Comparison of ENCODE assay signal across 16 cellular contexts in genomic region chr2:190927257-190927656, GRCh38. TPM values are rescaled to one million over a fixed set of nuclear protein-coding genes. Genes with fewer than 3 reads are reported as not detected.
DNase-seq lines count a peak whose midpoint lies in the region; ATAC-seq and TF ChIP-seq lines count a peak whose summit lies in the region.
"Had no signal": no experiment of that assay in that cellular context is flagged by ENCODE, and none has a peak within 500 bp of the region (broad histone marks: within the 10 kb centered on the region; RNA-seq: fewer than 3 reads in every experiment).

No MANE protein-coding gene starts in this region.

- no peaks in the 10 kb centered on the region for H3K9me3 ChIP-seq in left lung
- H3K9me3 ChIP-seq: vagina had no signal

- peaks cover 11% of the 10 kb centered on the region for H3K79me2 ChIP-seq in ACC112 (ENCODE audit: control insufficient read depth, insufficient read depth, low read length, unreplicated experiment)

- DNase-seq in M059J (ENCODE audit: low read depth) (peak; percentile 36), coronary artery (ENCODE audit: low spot score) (no peak), left lung (no peak), ureter (ENCODE audit: low spot score) (no peak), C1 segment of cervical spinal cord (lab: John Stamatoyannopoulos, UW) (no peak), NCI-H1436 (lab: John Stamatoyannopoulos, UW) (no peak)
- DNase-seq: DMS153, glutamatergic neuron, NCI-H1694 treated with DMSO at 0.1 percent for 48 hours, NCI-H526 treated with DMSO at 0.1 percent for 48 hours had no signal

- intact Hi-C loops in left lung (cut with DNase I) = no loop called here

- TF ChIP-seq CTCF in coronary artery (IDR thresholded peaks at IDR 0.05) (no peak), left lung (IDR thresholded peaks at IDR 0.05) (no peak)

- H3K4me3 ChIP-seq in ACC112 (ENCODE audit: low read depth, low read length) (no peak overlapping the region), coronary artery (no peak overlapping the region), left lung (no peak overlapping the region)
- H3K4me3 ChIP-seq: K562, lung, vagina had no signal

- no peak overlapping the region for H2AFZ ChIP-seq in ACC112 (ENCODE audit: low read length, unreplicated experiment)

- H3K27me3 ChIP-seq in ACC112 (ENCODE audit: insufficient read depth, low read length) (no peaks in the 10 kb centered on the region), left lung (no peaks in the 10 kb centered on the region)
- H3K27me3 ChIP-seq: vagina had no signal

- H3K36me3 ChIP-seq in ACC112 (ENCODE audit: insufficient read depth, low read length) = peaks cover 37% of the 10 kb centered on the region
- H3K36me3 ChIP-seq in left lung = peaks cover 0 to 95% of the 10 kb centered on the region in 2 donors

- H3K4me1 ChIP-seq in ACC112 (ENCODE audit: control insufficient read depth, insufficient read depth, low read length, unreplicated experiment) (peaks cover 13% of the 10 kb centered on the region), left lung (no peaks in the 10 kb centered on the region)
- H3K4me1 ChIP-seq: vagina had no signal

- H3K27ac ChIP-seq in ACC112 (ENCODE audit: low read depth, low read length) (peak overlapping the region; percentile 21; the same call in 1 of the 2 replicates), coronary artery (peak overlapping the region; percentile 28 to 47), left lung (no peak overlapping the region)
- H3K27ac ChIP-seq: vagina had no signal

- peak; percentile 11 for ATAC-seq in left lung
- no peak for ATAC-seq in GM21737 (IDR thresholded peaks at IDR 0.05; ENCODE audit: unreplicated experiment)
- ATAC-seq: activated naive CD4-positive, alpha-beta T cell treated with anti-CD3 and anti-CD28 coated beads, Interleukin-2, amount 50 U/mL, for 72 hours; K562 had no signal

RNA-seq across cellular contexts. Expression of gene GLS, which starts 46.6 kb away (rescaled TPM):
- total RNA-seq in M059J (2014; rRNA removed; shearing (Covaris generic)) = 87.7 and 89.5 TPM in 2 replicates
- total RNA-seq in left lung = 100 to 1,000 TPM; 192 to 346 TPM
- total RNA-seq in ureter = 105 TPM

Comparison
In these comparisons a context has a peak if more than half of its experiments do, and no peak if none do; other contexts are left out.
1. H3K27ac ChIP-seq: peak in ACC112 (single experiment) and coronary artery (2 of 2); none in left lung (0 of 2).